Comparison of ENCODE assay signal across 18 cellular contexts in genomic region chr7:23117841-23118240, GRCh38. TPM values are rescaled to one million over a fixed set of nuclear protein-coding genes. Genes with fewer than 3 reads are reported as not detected.
DNase-seq lines count a peak whose midpoint lies in the region; ATAC-seq and TF ChIP-seq lines count a peak whose summit lies in the region.
"Had no signal": no experiment of that assay in that cellular context is flagged by ENCODE, and none has a peak within 500 bp of the region (broad histone marks: within the 10 kb centered on the region; RNA-seq: fewer than 3 reads in every experiment).

No MANE protein-coding gene starts in this region.

- no peak for ATAC-seq in central memory CD8-positive, alpha-beta T cell (replicated peaks; ENCODE audit: extremely low read depth, poor library complexity, severe bottlenecking)
- peak in 3 of 4 donors; percentile 38 to 81 (median 62) for ATAC-seq in right lobe of liver
- ATAC-seq in GM21447 (IDR thresholded peaks at IDR 0.05; ENCODE audit: unreplicated experiment) = no peak
- ATAC-seq: activated T-cell treated with anti-CD3 and anti-CD28 coated beads, Interleukin-2, amount 50 U/mL, for 72 hours; effector memory CD8-positive, alpha-beta T cell; left colon; T-cell had no signal

- DNase-seq in EH (ENCODE audit: low read depth) (peak; percentile 10), LHCN-M2 (ENCODE audit: low read depth) (peak; percentile 18), right lobe of liver (no peak), erythroblast (lab: John Stamatoyannopoulos, UW) (no peak), DMS53 treated with DMSO at 0.1 percent for 48 hours (lab: John Stamatoyannopoulos, UW; ENCODE audit: unreplicated experiment) (no peak), NCI-H526 (lab: John Stamatoyannopoulos, UW) (no peak)
- no peak for DNase-seq in central memory CD8-positive, alpha-beta T cell (ENCODE audit: low spot score in 2 of 2)
- DNase-seq: activated naive CD8-positive, alpha-beta T cell treated with anti-CD3 and anti-CD28 coated beads, Interleukin-2, amount 10 ng/mL, durations not matched to agents 7 days and 5 days; activated T-cell treated with anti-CD3 and anti-CD28 coated beads, Interleukin-2, amount 50 U/mL, for 72 hours; cerebellar nuclear complex; effector memory CD8-positive, alpha-beta T cell; left colon; NCI-H1105; NK-92 treated with Interleukin-12 subunit alpha and Interleukin-12 subunit beta, amount 100 ng/mL, for 24 hours; occipital lobe; T-cell had no signal

- H3K36me3 Mint-ChIP-seq in central memory CD8-positive, alpha-beta T cell (ENCODE audit: insufficient read depth) = no peaks in the 10 kb centered on the region

- no peak overlapping the region for H3K4me3 Mint-ChIP-seq in central memory CD8-positive, alpha-beta T cell
- H3K4me3 Mint-ChIP-seq: activated naive CD8-positive, alpha-beta T cell treated with anti-CD3 and anti-CD28 coated beads, Interleukin-2, amount 10 ng/mL, durations not matched to agents 7 days and 5 days; activated T-cell treated with anti-CD3 and anti-CD28 coated beads, Interleukin-2, amount 50 U/mL, for 72 hours; effector memory CD8-positive, alpha-beta T cell; T-cell had no signal

- peak overlapping the region; percentile 14 for H3K27ac Mint-ChIP-seq in central memory CD8-positive, alpha-beta T cell (ENCODE audit: low read depth)
- H3K27ac Mint-ChIP-seq: activated naive CD8-positive, alpha-beta T cell treated with anti-CD3 and anti-CD28 coated beads, Interleukin-2, amount 10 ng/mL, durations not matched to agents 7 days and 5 days; activated T-cell treated with anti-CD3 and anti-CD28 coated beads, Interleukin-2, amount 50 U/mL, for 72 hours; T-cell had no signal

- H3K27ac ChIP-seq in right lobe of liver = no peak overlapping the region
- H3K27ac ChIP-seq: skin epidermis had no signal

- H3K9me3 Mint-ChIP-seq in central memory CD8-positive, alpha-beta T cell = no peaks in the 10 kb centered on the region
- H3K9me3 Mint-ChIP-seq: activated naive CD8-positive, alpha-beta T cell treated with anti-CD3 and anti-CD28 coated beads, Interleukin-2, amount 10 ng/mL, durations not matched to agents 7 days and 5 days; activated T-cell treated with anti-CD3 and anti-CD28 coated beads, Interleukin-2, amount 50 U/mL, for 72 hours; effector memory CD8-positive, alpha-beta T cell; T-cell had no signal

- intact Hi-C loops in right lobe of liver (cut with DNase I) = no loop called here

- H3K4me3 ChIP-seq in right lobe of liver = no peak overlapping the region
- H3K4me3 ChIP-seq: skin epidermis had no signal

- H3K4me1 ChIP-seq in right lobe of liver = no peaks in the 10 kb centered on the region

- peaks cover 17% of the 10 kb centered on the region for H3K4me1 Mint-ChIP-seq in central memory CD8-positive, alpha-beta T cell

- H3K36me3 ChIP-seq in right lobe of liver = no peaks in the 10 kb centered on the region

- H3K9me3 ChIP-seq in right lobe of liver = no peaks in the 10 kb centered on the region

- H3K27me3 ChIP-seq in right lobe of liver = no peaks in the 10 kb centered on the region

- no peak for TF ChIP-seq CTCF in right lobe of liver (IDR thresholded peaks at IDR 0.05)

- 17% methylated on average over 2 of the region's 2 CpGs for WGBS in right lobe of liver (ENCODE audit: insufficient coverage, low coverage, low lambda C conversion rate, missing lambda C conversion rate)

- TF ChIP-seq POLR2A in right lobe of liver (IDR thresholded peaks at IDR 0.05) (no peak), erythroblast (IDR thresholded peaks at IDR 0.05; ENCODE audit: low read length) (no peak)

- no peaks in the 10 kb centered on the region for H3K27me3 Mint-ChIP-seq in central memory CD8-positive, alpha-beta T cell
- H3K27me3 Mint-ChIP-seq: activated naive CD8-positive, alpha-beta T cell treated with anti-CD3 and anti-CD28 coated beads, Interleukin-2, amount 10 ng/mL, durations not matched to agents 7 days and 5 days; effector memory CD8-positive, alpha-beta T cell; T-cell had no signal

RNA-seq across cellular contexts. Expression of gene KLHL7, which starts 12.3 kb away (rescaled TPM):
- 68.8 and 88.9 TPM in 2 replicates for total RNA-seq in LHCN-M2 (2014; rRNA removed)
- polyA plus RNA-seq in LHCN-M2 (2012) = 30.3 TPM
- 1 to 10 TPM; 6.3 to 9.1 (median 7.5) TPM for total RNA-seq in right lobe of liver

Comparison
In these comparisons a context has a peak if more than half of its experiments do, and no peak if none do; other contexts are left out.
1. DNase-seq: peak in EH (single experiment) and LHCN-M2 (single experiment); none in central memory CD8-positive, alpha-beta T cell (0 of 2), right lobe of liver (0 of 3), erythroblast (0 of 2), DMS53 treated with DMSO at 0.1 percent for 48 hours (single experiment) and NCI-H526 (0 of 2).
2. ATAC-seq: peak in right lobe of liver (3 of 4); none in central memory CD8-positive, alpha-beta T cell (single experiment) and GM21447 (single experiment).